ENCODE assay signal across 9 cellular contexts in the genomic region with DNA sequence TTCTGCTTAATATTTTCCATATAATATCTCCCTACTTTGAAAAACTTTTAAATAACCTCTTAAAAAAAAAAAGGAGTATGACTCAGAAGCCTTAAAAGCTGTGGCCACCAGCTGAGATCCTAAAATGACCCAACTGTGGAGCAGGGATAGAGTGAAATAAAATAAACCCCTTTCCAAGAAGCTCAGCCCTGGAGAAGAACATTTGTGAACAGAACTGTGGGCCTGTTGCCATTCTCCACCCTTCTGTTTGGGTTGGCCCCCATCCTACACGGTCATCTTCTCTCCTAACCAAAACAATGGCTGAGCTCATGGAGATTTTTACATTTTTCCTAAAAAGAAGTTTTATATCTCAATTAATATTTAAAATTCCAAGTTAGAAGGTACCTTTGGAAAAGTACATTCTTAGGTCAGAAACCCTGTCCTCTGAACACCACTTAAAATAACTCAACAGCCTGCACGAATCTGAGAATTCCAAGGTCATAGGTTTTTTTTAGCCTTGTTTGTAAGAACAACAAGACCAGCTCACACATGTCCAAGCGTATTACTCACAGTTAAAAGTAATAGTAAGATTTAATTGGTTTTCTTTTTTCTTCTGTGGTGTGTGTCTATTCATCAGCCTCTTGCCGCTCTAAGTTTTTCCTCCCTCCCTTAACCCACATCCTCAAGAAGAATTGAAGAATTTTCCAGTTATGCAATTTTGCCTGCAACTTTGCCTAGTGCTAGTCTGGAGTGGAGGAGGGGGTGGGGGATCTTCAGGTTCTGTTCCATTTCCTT.
DNase-seq lines count a peak whose midpoint lies in the region; ATAC-seq, FAIRE-seq and TF ChIP-seq lines count a peak whose summit lies in the region.
"Had no signal": no experiment of that assay in that cellular context is flagged by ENCODE, and none has a peak within 500 bp of the region (broad histone marks: within the 10 kb centered on the region; RNA-seq: fewer than 3 reads in every experiment).

No MANE protein-coding gene starts in this region.

- no TSS peak for BruUV-seq in PC-3 (replicated peaks; lab: Mats Ljungman, UMichigan)

- H3K27ac ChIP-seq in PC-3 (ENCODE audit: low read length) (peak overlapping the region; percentile 53), esophagus squamous epithelium (peak overlapping the region; percentile 53 to 90 (median 83)), muscle layer of duodenum (ENCODE audit: low read length) (peak overlapping the region; percentile 82)
- H3K27ac ChIP-seq: BLaER1 had no signal

- H3K27ac Mint-ChIP-seq in WTC11: no peak overlapping the region

- no peak for TF ChIP-seq POLR2A in esophagus squamous epithelium (IDR thresholded peaks at IDR 0.05)

- no peaks in the 10 kb centered on the region for H3K79me2 ChIP-seq in PC-3 (ENCODE audit: low read length)

- no peaks in the 10 kb centered on the region for H3K9me3 ChIP-seq in PC-3 (ENCODE audit: low read length)
- no peaks in the 10 kb centered on the region for H3K9me3 ChIP-seq in esophagus squamous epithelium
- no peaks in the 10 kb centered on the region for H3K9me3 ChIP-seq in muscle layer of duodenum (ENCODE audit: control insufficient read depth in 1 of 2, low read length in 2 of 2)
- H3K9me3 ChIP-seq: BLaER1 had no signal

- H3K4me3 Mint-ChIP-seq in WTC11: no peak overlapping the region

- H2AFZ ChIP-seq in PC-3 (ENCODE audit: low read length): no peak overlapping the region

- H3K4me3 ChIP-seq in PC-3 (ENCODE audit: low read length): no peak overlapping the region
- peak overlapping the region in 1 of 4 donors; percentile 22 for H3K4me3 ChIP-seq in esophagus squamous epithelium
- no peak overlapping the region for H3K4me3 ChIP-seq in muscle layer of duodenum (ENCODE audit: low read depth in 1 of 2, low read length in 2 of 2)
- H3K4me3 ChIP-seq: BLaER1 had no signal

- POLR2A ChIA-PET in PC-3 (lab: Charles Lee; ENCODE audit: unreplicated experiment) (interaction anchor here (0.7 kb wide), 2 partner anchors 17 to 42 kb away, joined by 13 to 17 read pairs; no protein-coding TSS in a partner anchor), WTC11 (lab: Charles Lee) (interaction anchor here (0.7 kb wide), 1 partner anchor 71 kb away, joined by 5 read pairs; no protein-coding TSS in a partner anchor)

- no peaks in the 10 kb centered on the region; the same call in 1 of the 2 replicates for H3K27me3 Mint-ChIP-seq in WTC11 (ENCODE audit: low read depth)

- no peaks in the 10 kb centered on the region for H3K36me3 Mint-ChIP-seq in WTC11

- H3K9ac ChIP-seq in PC-3 (ENCODE audit: low read length): 0 out of 2 replicates have a peak overlapping the region, but pooled peaks have one; percentile 20
- H3K9ac ChIP-seq: BLaER1 had no signal

- CTCF ChIA-PET in PC-3 (lab: Charles Lee): interaction anchor here (0.7 kb wide), 1 partner anchor 219 kb away, joined by 4 read pairs; no protein-coding TSS in a partner anchor
- CTCF ChIA-PET in WTC11 (lab: Charles Lee): interaction anchor here (1.1 kb wide), 1 partner anchor 119 kb away, joined by 3 read pairs; no protein-coding TSS in a partner anchor

- peak overlapping the region; percentile 27 for H3K4me2 ChIP-seq in PC-3 (ENCODE audit: low read length)
- H3K4me2 ChIP-seq: BLaER1 had no signal

- peak; percentile 66 for ATAC-seq in PC-3
- ATAC-seq in WTC11: no peak
- no peak for ATAC-seq in GM21576 (IDR thresholded peaks at IDR 0.05; ENCODE audit: unreplicated experiment)

- 10 to 15% methylated on average over 4 of the region's 4 CpGs for WGBS in esophagus squamous epithelium, 2 donors

- no peaks in the 10 kb centered on the region for H3K9me3 Mint-ChIP-seq in WTC11

- no peak for TF ChIP-seq CTCF in PC-3 (conservative IDR thresholded peaks at IDR 0.05; ENCODE audit: low read depth, low read length)
- TF ChIP-seq CTCF in esophagus squamous epithelium (IDR thresholded peaks at IDR 0.05): no peak
- no peak for TF ChIP-seq CTCF in WTC11 (IDR thresholded peaks at IDR 0.05)

- H4K20me1 ChIP-seq in PC-3 (ENCODE audit: low read length): no peaks in the 10 kb centered on the region
- H4K20me1 ChIP-seq: BLaER1 had no signal

- no peaks in the 10 kb centered on the region for H3K9me2 ChIP-seq in PC-3 (replicated peaks; ENCODE audit: low read length)

- DNase-seq in PC-3 (peak; percentile 40), esophagus squamous epithelium (lab: John Stamatoyannopoulos, UW) (no peak), WTC11 (ENCODE audit: low spot score) (no peak), COR-L47 (lab: John Stamatoyannopoulos, UW) (no peak)
- no peak for DNase-seq in effector CD8-positive, alpha-beta T cell (lab: John Stamatoyannopoulos, UW)

- no peaks in the 10 kb centered on the region for H3K27me3 ChIP-seq in PC-3 (ENCODE audit: low read length)
- H3K27me3 ChIP-seq in esophagus squamous epithelium: peaks cover 0 to 8% (median 0%) of the 10 kb centered on the region in 4 donors
- no peaks in the 10 kb centered on the region for H3K27me3 ChIP-seq in muscle layer of duodenum (ENCODE audit: low read depth, low read length)
- H3K27me3 ChIP-seq: BLaER1 had no signal

- H3K4me1 Mint-ChIP-seq in WTC11: peaks cover 22% of the 10 kb centered on the region

- H3K4me1 ChIP-seq in PC-3 (ENCODE audit: insufficient read depth, low read length) (peaks cover 34% of the 10 kb centered on the region), esophagus squamous epithelium (peaks cover 8 to 48% (median 19%) of the 10 kb centered on the region in 3 donors), muscle layer of duodenum (ENCODE audit: control insufficient read depth in 1 of 2, insufficient read depth in 2 of 2, low read length in 2 of 2) (peaks cover 4 to 10% of the 10 kb centered on the region in 2 donors)
- H3K4me1 ChIP-seq: BLaER1 had no signal

- FAIRE-seq in A204.1 (lab: Jason Lieb, UNC): peak; percentile 99

- H3F3A ChIP-seq in PC-3 (ENCODE audit: low read length, unreplicated experiment): peaks cover 5% of the 10 kb centered on the region

- H3K36me3 ChIP-seq in PC-3 (ENCODE audit: low read depth, low read length) (no peaks in the 10 kb centered on the region), esophagus squamous epithelium (no peaks in the 10 kb centered on the region), muscle layer of duodenum (ENCODE audit: control insufficient read depth in 1 of 2, insufficient read depth in 2 of 2, low read length in 2 of 2) (no peaks in the 10 kb centered on the region)
- H3K36me3 ChIP-seq: BLaER1 had no signal

- intact Hi-C loops in PC-3 (cut with micrococcal nuclease): no loop called here
- intact Hi-C loops in esophagus squamous epithelium (cut with DNase I): no loop called here

TF ChIP-seq in WTC11, 78 proteins besides CTCF, POLR2A, EP300 and RAD21 (continues in another document):
- TF ChIP-seq ARID4B (CRISPR knock-in tag; IDR thresholded peaks at IDR 0.05; ENCODE audit: borderline replicate concordance): no peak
- TF ChIP-seq AR (CRISPR knock-in tag; IDR thresholded peaks at IDR 0.05): no peak
- TF ChIP-seq FOXJ3 (CRISPR knock-in tag; IDR thresholded peaks at IDR 0.05; ENCODE audit: borderline replicate concordance): no peak
